16 cellular contexts compared by ENCODE assay signal in genomic region chr14:60356921-60357550, GRCh38.
DNase-seq lines count a peak whose midpoint lies in the region; ATAC-seq, FAIRE-seq and TF ChIP-seq lines count a peak whose summit lies in the region.
"Had no signal": no experiment of that assay in that cellular context is flagged by ENCODE, and none has a peak within 500 bp of the region (broad histone marks: within the 10 kb centered on the region; RNA-seq: fewer than 3 reads in every experiment).

No MANE protein-coding gene starts in this region.

- TF ChIP-seq EP300 in H1 (IDR thresholded peaks at IDR 0.05; ENCODE audit: borderline replicate concordance in 1 of 2, low read depth in 2 of 2, low read length in 2 of 2) = no peak

- H3K79me2 ChIP-seq in H1 (ENCODE audit: control insufficient read depth in 1 of 2, insufficient read depth in 2 of 2, low read length in 2 of 2) (no peaks in the 10 kb centered on the region), smooth muscle cell (ENCODE audit: low read depth) (no peaks in the 10 kb centered on the region)

- no peak overlapping the region for H3K23ac ChIP-seq in H1 (ENCODE audit: insufficient read length)

- DNase-seq in NCI-H187 treated with DMSO at 0.1 percent for 48 hours (lab: John Stamatoyannopoulos, UW) (peak; percentile 39), NCI-H187 (lab: John Stamatoyannopoulos, UW) (no peak), NCI-H524 (lab: John Stamatoyannopoulos, UW) (peak; percentile 79 to 88), H1 (ENCODE audit: low read depth in 1 of 2, low spot score in 2 of 2) (peak in 1 of 2 experiments; percentile 52), retinal pigment epithelial cell (ENCODE audit: low read depth) (peak; percentile 35), smooth muscle cell (lab: John Stamatoyannopoulos, UW; ENCODE audit: unreplicated experiment) (no peak), NOMO-1 treated with DMSO at 0.1 percent for 48 hours (lab: John Stamatoyannopoulos, UW; ENCODE audit: unreplicated experiment) (no peak)
- DNase-seq: 8988T; activated CD4-positive, alpha-beta memory T cell treated with anti-CD3 and anti-CD28 coated beads for 36 hours; heart left ventricle; KBM-7; left ventricle myocardium superior had no signal

- peak overlapping the region; percentile 41; the same call in 1 of the 2 replicates for H3K27ac ChIP-seq in H1 (ENCODE audit: low read depth, low read length)
- H3K27ac ChIP-seq in smooth muscle cell (ENCODE audit: low read depth) = no peak overlapping the region
- H3K27ac ChIP-seq: breast epithelium, epithelial cell of prostate, heart left ventricle had no signal

- peak overlapping the region; percentile 46 to 53 for H3K4me2 ChIP-seq in H1 (ENCODE audit: insufficient read depth in 1 of 2, low read depth in 2 of 2, low read length in 2 of 2)
- no peak overlapping the region for H3K4me2 ChIP-seq in smooth muscle cell

- WGBS in H1 (ENCODE audit: extremely low coverage in 1 of 2, insufficient coverage in 1 of 2, insufficient read length in 1 of 2, insufficient replicate concordance in 2 of 2, low coverage in 1 of 2, low lambda C conversion rate in 2 of 2, missing lambda C conversion rate in 1 of 2), 2 experiments = 31% methylated on average over 10 of the region's 10 CpGs; no CpG with 5 or more reads in 1 of the 2 experiments
- WGBS in smooth muscle cell (ENCODE audit: low lambda C conversion rate) = 30% methylated on average over 10 of the region's 10 CpGs

- H2BK15ac ChIP-seq in H1 (ENCODE audit: low read length) = no peak overlapping the region

- no peak overlapping the region for H2BK20ac ChIP-seq in H1 (ENCODE audit: low read length)

- TF ChIP-seq POLR2A in H1 (IDR thresholded peaks at IDR 0.05; ENCODE audit: control extremely low read depth in 1 of 2, low read depth in 2 of 2, low read length in 2 of 2) = no peak

- no peaks in the 10 kb centered on the region for H3K36me3 ChIP-seq in H1 (ENCODE audit: control insufficient read depth in 2 of 4, insufficient read depth in 4 of 4, low read length in 3 of 4)
- no peaks in the 10 kb centered on the region for H3K36me3 ChIP-seq in smooth muscle cell (ENCODE audit: low read depth)
- H3K36me3 ChIP-seq: breast epithelium, heart left ventricle had no signal

- no peak overlapping the region for H3K4ac ChIP-seq in H1 (replicated peaks; ENCODE audit: insufficient read length, low read depth, low read length)

- no peak for TF ChIP-seq RAD21 in H1 (IDR thresholded peaks at IDR 0.05 in 1 of 2, conservative IDR thresholded peaks at IDR 0.05 in 1 of 2; ENCODE audit: low read depth in 2 of 2, low read length in 2 of 2)

- H4K20me1 ChIP-seq in H1 (replicated peaks in 1 of 2; ENCODE audit: control insufficient read depth in 1 of 2, insufficient read depth in 2 of 2, low read length in 2 of 2) = no peaks in the 10 kb centered on the region
- H4K20me1 ChIP-seq in smooth muscle cell (ENCODE audit: low read depth) = no peaks in the 10 kb centered on the region

- CTCF ChIA-PET in H1 (lab: Charles Lee; ENCODE audit: partially characterized antibody) = interaction anchor here (1.1 kb wide), 1 partner anchor 191 kb away, joined by 3 read pairs; no protein-coding TSS in a partner anchor

- TF ChIP-seq CTCF in H1 (IDR thresholded peaks at IDR 0.05; ENCODE audit: control extremely low read depth in 1 of 3, insufficient read depth in 1 of 3, low read depth in 1 of 3, low read length in 3 of 3) (no peak), retinal pigment epithelial cell (conservative IDR thresholded peaks at IDR 0.05; ENCODE audit: low read depth, low read length) (no peak), smooth muscle cell (IDR thresholded peaks at IDR 0.05; ENCODE audit: borderline replicate concordance, insufficient read depth, poor library complexity, severe bottlenecking) (no peak)

- no peaks in the 10 kb centered on the region; a peak in 1 of 7 replicates for H3K27me3 ChIP-seq in H1 (replicated peaks in 1 of 4; ENCODE audit: control insufficient read depth in 3 of 4, extremely low read depth in 1 of 4, insufficient read depth in 3 of 4, low read length in 3 of 4)
- no peaks in the 10 kb centered on the region for H3K27me3 ChIP-seq in smooth muscle cell (ENCODE audit: low read depth)
- H3K27me3 ChIP-seq: breast epithelium had no signal

- H3K4me1 ChIP-seq in H1 (replicated peaks in 1 of 4; ENCODE audit: control insufficient read depth in 3 of 4, insufficient read depth in 4 of 4, low read length in 3 of 4) = peaks cover 0 to 7% (median 3%) of the 10 kb centered on the region in 4 experiments; a peak in 3 of 7 replicates
- peaks cover 60% of the 10 kb centered on the region for H3K4me1 ChIP-seq in smooth muscle cell (ENCODE audit: low read depth)
- H3K4me1 ChIP-seq: breast epithelium, heart left ventricle had no signal

- POLR2A ChIA-PET in H1 (lab: Charles Lee; ENCODE audit: partially characterized antibody) = no interaction called here

- no peak overlapping the region for H4K8ac ChIP-seq in H1 (ENCODE audit: extremely low read depth, insufficient read depth, low read length)

- H3K18ac ChIP-seq in H1 (ENCODE audit: extremely low read depth, low read length) = no peak overlapping the region

- no peak overlapping the region for H4K91ac ChIP-seq in H1 (replicated peaks; ENCODE audit: insufficient read length, low read length)

- H2AK5ac ChIP-seq in H1 (ENCODE audit: low read depth, low read length) = no peak overlapping the region

- H2BK12ac ChIP-seq in H1 (ENCODE audit: low read depth, low read length) = no peak overlapping the region

- H3K79me1 ChIP-seq in H1 (ENCODE audit: low read depth, low read length) = no peaks in the 10 kb centered on the region

- H2AFZ ChIP-seq in H1 (ENCODE audit: low read length) (peak overlapping the region; percentile 95; the same call in 1 of the 2 replicates), smooth muscle cell (ENCODE audit: low read depth) (no peak overlapping the region)

- H4K5ac ChIP-seq in H1 (ENCODE audit: insufficient read length, low read depth, low read length) = no peak overlapping the region

- H3K9ac ChIP-seq in H1 (replicated peaks in 1 of 4; ENCODE audit: extremely low read depth in 1 of 4, low read depth in 3 of 4, low read length in 3 of 4) = no peak overlapping the region
- no peak overlapping the region for H3K9ac ChIP-seq in smooth muscle cell (ENCODE audit: low read depth)

- H3K9me3 ChIP-seq in H1 (ENCODE audit: insufficient read depth in 2 of 2, low read depth in 1 of 2, low read length in 1 of 2) (no peaks in the 10 kb centered on the region), smooth muscle cell (replicated peaks; ENCODE audit: low read depth) (no peaks in the 10 kb centered on the region)
- H3K9me3 ChIP-seq: breast epithelium, heart left ventricle had no signal

- FAIRE-seq in H1 (lab: Jason Lieb, UNC) = peak; percentile 70

- no peaks in the 10 kb centered on the region for H3K23me2 ChIP-seq in H1 (ENCODE audit: low read depth, low read length)

- no peak overlapping the region for H3K14ac ChIP-seq in H1 (ENCODE audit: insufficient read length)

- no peaks in the 10 kb centered on the region for H3F3A ChIP-seq in smooth muscle cell (ENCODE audit: low read depth)

- H3K4me3 ChIP-seq in H1 (ENCODE audit: extremely low read depth in 1 of 4, insufficient read depth in 2 of 4, low read depth in 3 of 4, low read length in 4 of 4) = peak overlapping the region in 1 of 4 experiments; percentile 36; a peak in 1 of 8 replicates
- H3K4me3 ChIP-seq in retinal pigment epithelial cell (ENCODE audit: low read length) = no peak overlapping the region
- no peak overlapping the region for H3K4me3 ChIP-seq in smooth muscle cell
- H3K4me3 ChIP-seq: breast epithelium, heart left ventricle had no signal

- no peak for ATAC-seq in GM21576 (IDR thresholded peaks at IDR 0.05; ENCODE audit: unreplicated experiment)
- ATAC-seq: heart left ventricle; left ventricle myocardium superior; natural killer cell treated with Interleukin-12 subunit alpha and Interleukin-12 subunit beta and Interleukin-15 and Interleukin-18, amount 100 ng/mL, for 72 hours had no signal

- no peak overlapping the region for H2BK120ac ChIP-seq in H1 (replicated peaks; ENCODE audit: low read depth, low read length)

- H2BK5ac ChIP-seq in H1 (ENCODE audit: low read depth, low read length) = no peak overlapping the region

- no peak overlapping the region for H3K56ac ChIP-seq in H1 (replicated peaks; ENCODE audit: insufficient read length, low read depth, low read length)

TF ChIP-seq in H1, 55 proteins besides CTCF, POLR2A, EP300 and RAD21:
- TF ChIP-seq SP2 (IDR thresholded peaks at IDR 0.05; ENCODE audit: low read length) (no peak), YY1 (IDR thresholded peaks at IDR 0.05; ENCODE audit: low read depth, low read length) (no peak), CBX5 (IDR thresholded peaks at IDR 0.05; ENCODE audit: low read depth, low read length) (no peak), TEAD4 (IDR thresholded peaks at IDR 0.05; ENCODE audit: low read depth, low read length) (no peak), PHF8 (conservative IDR thresholded peaks at IDR 0.05; ENCODE audit: low read depth, low read length) (no peak), FOSL1 (IDR thresholded peaks at IDR 0.05; ENCODE audit: insufficient read depth, low read depth, low read length) (no peak), SIX5 (IDR thresholded peaks at IDR 0.05; ENCODE audit: low read depth, low read length) (no peak), POLR2AphosphoS5 (IDR thresholded peaks at IDR 0.05; ENCODE audit: low read depth, low read length) (no peak), ASH2L (IDR thresholded peaks at IDR 0.05; ENCODE audit: low read length) (no peak), JUN (IDR thresholded peaks at IDR 0.05; ENCODE audit: low read depth, low read length) (no peak), GABPA (IDR thresholded peaks at IDR 0.05; ENCODE audit: borderline replicate concordance, insufficient read depth, low read length) (no peak), EGR1 (IDR thresholded peaks at IDR 0.05; ENCODE audit: borderline replicate concordance, low read depth, low read length) (no peak)

Comparison
In these comparisons a context has a peak if more than half of its experiments do, and no peak if none do; other contexts are left out.
1. DNase-seq: peak in NCI-H187 treated with DMSO at 0.1 percent for 48 hours (single experiment), NCI-H524 (2 of 2) and retinal pigment epithelial cell (single experiment); none in NCI-H187 (0 of 2), smooth muscle cell (single experiment) and NOMO-1 treated with DMSO at 0.1 percent for 48 hours (single experiment).